In the genomic region with DNA sequence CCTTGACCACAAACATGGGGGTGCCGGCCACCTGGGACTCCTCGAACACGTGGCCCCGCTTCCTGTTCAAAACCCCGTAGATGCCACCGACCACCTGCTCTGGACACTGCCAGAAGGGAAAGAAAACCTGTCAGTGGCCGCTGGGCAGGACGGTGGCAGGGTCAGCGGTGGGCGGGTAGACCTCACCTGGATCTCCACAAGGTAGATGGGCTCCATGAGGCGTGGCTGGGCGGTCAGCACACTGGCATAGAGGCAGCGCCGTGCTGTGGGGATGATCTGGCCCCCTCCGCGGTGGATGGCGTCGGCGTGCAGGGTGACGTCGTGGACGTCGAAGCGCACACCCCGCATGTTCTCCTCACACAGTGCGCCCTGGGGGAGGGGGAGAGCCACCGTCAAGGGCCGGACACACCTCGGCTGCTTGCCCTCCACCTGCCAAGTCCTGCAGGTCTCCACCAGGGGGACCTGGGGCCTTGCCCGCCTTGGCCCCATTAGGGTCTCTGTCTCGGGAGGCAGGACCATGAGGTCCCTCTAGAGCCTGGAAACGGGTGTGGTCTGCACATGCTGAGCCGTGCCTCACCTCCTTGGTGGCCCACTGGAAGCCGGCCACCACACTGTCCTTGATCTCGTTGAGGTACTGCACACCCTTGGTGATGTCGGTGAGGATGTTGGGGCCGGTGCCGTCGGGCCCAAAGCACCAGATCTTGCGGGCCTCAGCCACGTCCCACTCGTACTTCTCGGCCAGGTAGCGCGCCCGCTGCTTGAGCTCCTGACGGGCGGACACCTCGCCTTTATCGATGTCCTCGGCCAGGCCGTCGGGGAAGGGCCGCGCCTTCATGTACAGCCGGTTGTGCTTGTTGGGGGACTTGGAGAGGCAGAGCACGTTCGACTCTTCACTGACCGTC, we compare ENCODE assay signal across 14 cellular contexts. TPM values are rescaled to one million over a fixed set of nuclear protein-coding genes. Genes with fewer than 3 reads are reported as not detected.
A peak's percentile ranks its signal among the peaks of the same experiment; 100 is the strongest.
DNase-seq lines count a peak whose midpoint lies in the region; ATAC-seq, FAIRE-seq and TF ChIP-seq lines count a peak whose summit lies in the region.
"Had no signal": no experiment of that assay in that cellular context is flagged by ENCODE, and none has a peak within 500 bp of the region (broad histone marks: within the 10 kb centered on the region; RNA-seq: fewer than 3 reads in every experiment).

No MANE protein-coding gene starts in this region.

- H3K36me3 Mint-ChIP-seq in stimulated activated naive CD8-positive, alpha-beta T cell treated with anti-CD3 and anti-CD28 coated beads, Interleukin-15, Interleukin-2, amounts not matched to agents 100 ng/mL and 50 ng/mL, for 24 hours (ENCODE audit: low read depth), result peaks cover 67% of the 10 kb centered on the region
- peaks cover 35 to 40% of the 10 kb centered on the region in 2 donors for H3K36me3 Mint-ChIP-seq in activated naive CD4-positive, alpha-beta T cell treated with anti-CD3 and anti-CD28 coated beads, Interleukin-2, amount 50 U/mL, for 72 hours

- H3K27ac ChIP-seq in PC-3 (ENCODE audit: low read length), result no peak overlapping the region
- peak overlapping the region in 1 of 2 donors; percentile 6 for H3K27ac ChIP-seq in small intestine (ENCODE audit: low read depth in 1 of 2, low read length in 1 of 2)
- H3K27ac ChIP-seq: body of pancreas had no signal

- no peaks in the 10 kb centered on the region for H3K9me3 Mint-ChIP-seq in stimulated activated naive CD8-positive, alpha-beta T cell treated with anti-CD3 and anti-CD28 coated beads, Interleukin-15, Interleukin-2, amounts not matched to agents 100 ng/mL and 50 ng/mL, for 24 hours
- no peaks in the 10 kb centered on the region for H3K9me3 Mint-ChIP-seq in activated naive CD4-positive, alpha-beta T cell treated with anti-CD3 and anti-CD28 coated beads, Interleukin-2, amount 50 U/mL, for 72 hours

- H3K4me1 Mint-ChIP-seq in stimulated activated naive CD8-positive, alpha-beta T cell treated with anti-CD3 and anti-CD28 coated beads, Interleukin-15, Interleukin-2, amounts not matched to agents 100 ng/mL and 50 ng/mL, for 24 hours (ENCODE audit: low read depth), result peaks cover 41% of the 10 kb centered on the region

- CTCF ChIA-PET in PC-3 (lab: Charles Lee) (no interaction called here), GM10248 (lab: Yijun Ruan, JAX) (interaction anchor here (0.9 kb wide), 1 partner anchor 10 kb away, joined by 3 read pairs; no protein-coding TSS in a partner anchor)

- H3K27me3 Mint-ChIP-seq in stimulated activated naive CD8-positive, alpha-beta T cell treated with anti-CD3 and anti-CD28 coated beads, Interleukin-15, Interleukin-2, amounts not matched to agents 100 ng/mL and 50 ng/mL, for 24 hours, result no peaks in the 10 kb centered on the region

- H3K9me2 ChIP-seq in PC-3 (replicated peaks; ENCODE audit: low read length), result no peaks in the 10 kb centered on the region

- no peak for FAIRE-seq in small intestine (lab: Jason Lieb, UNC)
- FAIRE-seq: GM19239 had no signal

- no peak overlapping the region for H3K9ac ChIP-seq in PC-3 (ENCODE audit: low read length)

- DNase-seq in stimulated activated naive CD8-positive, alpha-beta T cell treated with anti-CD3 and anti-CD28 coated beads, Interleukin-15, Interleukin-2, amounts not matched to agents 100 U/mL and 50 U/mL, for 24 hours, result no peak
- peak in 1 of 2 donors; percentile 21 for DNase-seq in activated naive CD4-positive, alpha-beta T cell treated with anti-CD3 and anti-CD28 coated beads, Interleukin-2, amount 50 U/mL, for 72 hours (ENCODE audit: low spot score in 2 of 2)
- no peak for DNase-seq in left lobe of liver (ENCODE audit: low spot score)
- DNase-seq in PC-3, result no peak
- DNase-seq in GM10248 (ENCODE audit: extremely low spot score), result no peak
- no peak for DNase-seq in small intestine
- DNase-seq in NCI-H2196 (lab: John Stamatoyannopoulos, UW; ENCODE audit: unreplicated experiment), result no peak
- DNase-seq: COR-L47 had no signal

- H2AFZ ChIP-seq in PC-3 (ENCODE audit: low read length), result no peak overlapping the region

- peak overlapping the region; percentile 67 for H3K27ac Mint-ChIP-seq in stimulated activated naive CD8-positive, alpha-beta T cell treated with anti-CD3 and anti-CD28 coated beads, Interleukin-15, Interleukin-2, amounts not matched to agents 100 ng/mL and 50 ng/mL, for 24 hours
- peak overlapping the region; percentile 67 to 86 for H3K27ac Mint-ChIP-seq in activated naive CD4-positive, alpha-beta T cell treated with anti-CD3 and anti-CD28 coated beads, Interleukin-2, amount 50 U/mL, for 72 hours

- peaks cover 3% of the 10 kb centered on the region for H3F3A ChIP-seq in PC-3 (ENCODE audit: low read length, unreplicated experiment)

- no peak for ATAC-seq in stimulated activated naive CD8-positive, alpha-beta T cell treated with anti-CD3 and anti-CD28 coated beads, Interleukin-15, Interleukin-2, amounts not matched to agents 100 U/mL and 50 U/mL, for 24 hours
- peak in 1 of 2 donors; percentile 18 for ATAC-seq in activated naive CD4-positive, alpha-beta T cell treated with anti-CD3 and anti-CD28 coated beads, Interleukin-2, amount 50 U/mL, for 72 hours
- ATAC-seq in left lobe of liver, result peak; percentile 3
- ATAC-seq in PC-3, result no peak
- ATAC-seq: body of pancreas had no signal

- no peak overlapping the region for H3K4me2 ChIP-seq in PC-3 (ENCODE audit: low read length)

- no peaks in the 10 kb centered on the region for H3K27me3 ChIP-seq in PC-3 (ENCODE audit: low read length)
- no peaks in the 10 kb centered on the region for H3K27me3 ChIP-seq in small intestine (ENCODE audit: control insufficient read depth in 2 of 2, insufficient read depth in 2 of 2, low read length in 2 of 2)
- H3K27me3 ChIP-seq: body of pancreas had no signal

- H3K4me3 ChIP-seq in PC-3 (ENCODE audit: low read length), result no peak overlapping the region
- H3K4me3 ChIP-seq in small intestine (ENCODE audit: low read depth in 1 of 2, low read length in 2 of 2), result no peak overlapping the region
- H3K4me3 ChIP-seq: body of pancreas had no signal

- POLR2A ChIA-PET in PC-3 (lab: Charles Lee; ENCODE audit: unreplicated experiment) (no interaction called here), GM10248 (lab: Yijun Ruan, JAX) (interaction anchor here (1.0 to 2.1 kb wide), 2 partner anchors 10 kb away, joined by 6 to 10 read pairs; no protein-coding TSS in a partner anchor)

- peaks cover 67% of the 10 kb centered on the region for H3K36me3 ChIP-seq in PC-3 (ENCODE audit: low read depth, low read length)
- peaks cover 54 to 60% of the 10 kb centered on the region in 2 donors for H3K36me3 ChIP-seq in small intestine (ENCODE audit: control insufficient read depth in 2 of 2, insufficient read depth in 2 of 2, low read length in 2 of 2)

- H3K4me1 ChIP-seq in PC-3 (ENCODE audit: insufficient read depth, low read length), result no peaks in the 10 kb centered on the region
- H3K4me1 ChIP-seq in small intestine (ENCODE audit: control insufficient read depth in 2 of 2, insufficient read depth in 1 of 2, low read depth in 1 of 2, low read length in 1 of 2), result no peaks in the 10 kb centered on the region

- H3K4me3 Mint-ChIP-seq in stimulated activated naive CD8-positive, alpha-beta T cell treated with anti-CD3 and anti-CD28 coated beads, Interleukin-15, Interleukin-2, amounts not matched to agents 100 ng/mL and 50 ng/mL, for 24 hours, result peak overlapping the region; percentile 51

- H3K79me2 ChIP-seq in PC-3 (ENCODE audit: low read length), result peaks cover 42% of the 10 kb centered on the region

- no TSS peak for BruUV-seq in PC-3 (replicated peaks; lab: Mats Ljungman, UMichigan)

- H3K9me3 ChIP-seq in PC-3 (ENCODE audit: low read length) (no peaks in the 10 kb centered on the region), small intestine (ENCODE audit: control insufficient read depth, low read depth) (no peaks in the 10 kb centered on the region)
- H3K9me3 ChIP-seq: body of pancreas had no signal

- intact Hi-C loops in PC-3 (cut with micrococcal nuclease), result no loop called here

- TF ChIP-seq CTCF in PC-3 (conservative IDR thresholded peaks at IDR 0.05; ENCODE audit: low read depth, low read length) (no peak; the same call in 1 of the 2 replicates), GM10248 (IDR thresholded peaks at IDR 0.05; ENCODE audit: control extremely low read depth, extremely low read depth, low read depth, missing control alignments) (no peak)

- WGBS in small intestine, 3 donors, result 91 to 93% (median 93%) methylated on average over 53 to 59 of the region's 59 CpGs

- H4K20me1 ChIP-seq in PC-3 (ENCODE audit: low read length), result peaks cover 67% of the 10 kb centered on the region

RNA-seq across cellular contexts. Expression of a gene that starts 6.6 kb away (rescaled TPM):
- 10 to 100 TPM; 28.4 to 61.4 TPM for total RNA-seq in activated naive CD4-positive, alpha-beta T cell treated with anti-CD3 and anti-CD28 coated beads, Interleukin-2, amount 50 U/mL, for 72 hours
- total RNA-seq in left lobe of liver (20.4 TPM), PC-3 (2014; rRNA removed) (94.2 and 155 TPM in 2 replicates)
- polyA plus RNA-seq in small intestine, result 10 to 100 TPM; 56.3 to 72.4 (median 64.6) TPM

RNA-seq across cellular contexts. Expression of a gene that starts 7.8 kb away (rescaled TPM):
- total RNA-seq in activated naive CD4-positive, alpha-beta T cell treated with anti-CD3 and anti-CD28 coated beads, Interleukin-2, amount 50 U/mL, for 72 hours, result 1,000 to 10,000 TPM; 3,216 to 3,705 TPM
- total RNA-seq in left lobe of liver (1,272 TPM), PC-3 (2014; rRNA removed) (1,124 and 1,170 TPM in 2 replicates)
- polyA plus RNA-seq in small intestine, result 1,000 to 10,000 TPM in 2 of 3 donors, 100 to 1,000 TPM in 1; 962 to 2,089 (median 1,343) TPM

RNA-seq across cellular contexts. Expression of a gene that starts 30.0 kb away (rescaled TPM):
- total RNA-seq in activated naive CD4-positive, alpha-beta T cell treated with anti-CD3 and anti-CD28 coated beads, Interleukin-2, amount 50 U/mL, for 72 hours, result 10 to 100 TPM; 28.0 to 30.6 TPM
- total RNA-seq in left lobe of liver (13.6 TPM), PC-3 (2014; rRNA removed) (21.0 and 26.5 TPM in 2 replicates)
- polyA plus RNA-seq in small intestine, result 10 to 100 TPM; 10.8 to 14.8 (median 11.4) TPM

RNA-seq across cellular contexts. Expression of a gene that starts 44.6 kb away (rescaled TPM):
- total RNA-seq in activated naive CD4-positive, alpha-beta T cell treated with anti-CD3 and anti-CD28 coated beads, Interleukin-2, amount 50 U/mL, for 72 hours, result not detected
- not detected for total RNA-seq in left lobe of liver
- total RNA-seq in PC-3 (2014; rRNA removed), result not detected in 2 replicates
- 1 to 10 TPM in 2 of 3 donors, under 1 TPM in 1; 0.43 to 6.8 (median 2.2) TPM for polyA plus RNA-seq in small intestine
- total RNA-seq: body of pancreas, glomerular endothelial cell, M059J had no signal
- polyA plus RNA-seq: neural cell had no signal
